In the genomic region with DNA sequence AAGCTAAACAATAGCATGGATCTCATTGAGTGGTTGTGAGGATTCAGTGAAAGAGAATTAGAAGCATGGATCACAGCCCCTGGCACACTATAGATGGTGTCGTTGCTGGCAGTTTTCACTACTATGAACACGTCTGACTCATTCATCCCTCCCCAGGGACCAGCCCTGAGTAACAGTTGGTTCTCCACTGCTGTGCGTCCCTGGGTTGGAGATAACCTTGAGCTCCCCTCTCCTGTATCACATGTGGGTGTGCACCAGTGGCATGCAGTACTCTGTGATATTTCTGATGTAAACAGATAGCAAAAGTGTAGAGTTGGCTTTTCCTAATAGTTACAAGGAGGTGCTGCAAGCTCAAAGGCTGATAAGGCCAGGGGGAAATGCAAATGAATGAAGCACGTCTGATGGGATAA, we compare ENCODE assay signal across 9 cellular contexts. TPM values are rescaled to one million over a fixed set of nuclear protein-coding genes. Genes with fewer than 3 reads are reported as not detected.
DNase-seq lines count a peak whose midpoint lies in the region; ATAC-seq, FAIRE-seq and TF ChIP-seq lines count a peak whose summit lies in the region.
"Had no signal": no experiment of that assay in that cellular context is flagged by ENCODE, and none has a peak within 500 bp of the region (broad histone marks: within the 10 kb centered on the region; RNA-seq: fewer than 3 reads in every experiment).

No MANE protein-coding gene starts in this region.

- TF ChIP-seq CTCF in gastrocnemius medialis (IDR thresholded peaks at IDR 0.05 in 4 of 5, conservative IDR thresholded peaks at IDR 0.05 in 1 of 5) (no peak), HepG2 (CRISPR knock-in tag; IDR thresholded peaks at IDR 0.05) (no peak), spleen (IDR thresholded peaks at IDR 0.05 in 8 of 11, conservative IDR thresholded peaks at IDR 0.05 in 3 of 11) (no peak)

- peaks cover 84% of the 10 kb centered on the region for H3K4me1 Mint-ChIP-seq in activated CD4-positive, alpha-beta T cell treated with anti-CD3 and anti-CD28 coated beads for 36 hours
- peaks cover 75% of the 10 kb centered on the region for H3K4me1 Mint-ChIP-seq in activated naive CD8-positive, alpha-beta T cell (ENCODE audit: low read depth)

- peak overlapping the region; percentile 47 for H3K27ac Mint-ChIP-seq in activated CD4-positive, alpha-beta T cell treated with anti-CD3 and anti-CD28 coated beads for 36 hours
- H3K27ac Mint-ChIP-seq in activated naive CD8-positive, alpha-beta T cell, result peak overlapping the region; percentile 47

- FAIRE-seq in HepG2 (lab: Jason Lieb, UNC), result no peak

- H3K27ac ChIP-seq in gastrocnemius medialis (no peak overlapping the region), HepG2 (ENCODE audit: extremely low read length, insufficient read depth, low read length) (no peak overlapping the region), spleen (peak overlapping the region in 2 of 8 donors; percentile 78 to 82)

- no peak overlapping the region for H2AFZ ChIP-seq in HepG2 (ENCODE audit: low read length)

- H3K9me3 ChIP-seq in gastrocnemius medialis, result no peaks in the 10 kb centered on the region
- H3K9me3 ChIP-seq in HepG2 (ENCODE audit: low read length), result no peaks in the 10 kb centered on the region
- H3K9me3 ChIP-seq in spleen, result no peaks in the 10 kb centered on the region

- H3K4me3 Mint-ChIP-seq in activated CD4-positive, alpha-beta T cell treated with anti-CD3 and anti-CD28 coated beads for 36 hours, result no peak overlapping the region
- H3K4me3 Mint-ChIP-seq in activated naive CD8-positive, alpha-beta T cell, result no peak overlapping the region
- H3K4me3 Mint-ChIP-seq: neural crest cell had no signal

- peak; percentile 66 for ATAC-seq in activated CD4-positive, alpha-beta T cell treated with anti-CD3 and anti-CD28 coated beads for 36 hours
- ATAC-seq in HG03097 (IDR thresholded peaks at IDR 0.05; ENCODE audit: low FRiP score, unreplicated experiment) (peak; percentile 67), gastrocnemius medialis (peak in 1 of 2 donors; percentile 60), HepG2 (no peak)

- no peak for TF ChIP-seq RAD21 in HepG2 (CRISPR knock-in tag; IDR thresholded peaks at IDR 0.05)

- TF ChIP-seq EP300 in HepG2 (IDR thresholded peaks at IDR 0.05; ENCODE audit: low read depth in 2 of 2, low read length in 2 of 2), result no peak
- no peak for TF ChIP-seq EP300 in HepG2 (CRISPR knock-in tag; IDR thresholded peaks at IDR 0.05; ENCODE audit: borderline replicate concordance)

- intact Hi-C loops in activated CD4-positive, alpha-beta T cell treated with anti-CD3 and anti-CD28 coated beads for 36 hours (cut with DNase I, micrococcal nuclease), result no loop called here
- intact Hi-C loops in gastrocnemius medialis (cut with DNase I; ENCODE audit: low total_unique reads) (no loop called here), HepG2 (cut with micrococcal nuclease; ENCODE audit: unreplicated experiment) (no loop called here), spleen (cut with DNase I; ENCODE audit: low total_unique reads) (no loop called here)

- H3K4me3 ChIP-seq in gastrocnemius medialis (no peak overlapping the region), HepG2 (replicated peaks in 1 of 3; ENCODE audit: insufficient read depth in 1 of 3, low read depth in 2 of 3, low read length in 3 of 3) (no peak overlapping the region), spleen (no peak overlapping the region)

- TF ChIP-seq POLR2A in gastrocnemius medialis (IDR thresholded peaks at IDR 0.05) (no peak), HepG2 (IDR thresholded peaks at IDR 0.05; ENCODE audit: insufficient read depth in 1 of 2, low read depth in 2 of 2, low read length in 2 of 2) (no peak), spleen (IDR thresholded peaks at IDR 0.05) (no peak)

- in situ Hi-C loops in gastrocnemius medialis (cut with MboI; ENCODE audit: low sequenced_read_pairs in 4 of 4), result no loop called here
- in situ Hi-C loops in HepG2 (cut with HindIII; ENCODE audit: extremely low pct_ligation_motif_present, low pct_unique_long_range_greater_than_20kb), result no loop called here

- H3K36me3 Mint-ChIP-seq in activated CD4-positive, alpha-beta T cell treated with anti-CD3 and anti-CD28 coated beads for 36 hours (ENCODE audit: low read depth), result peaks cover 10% of the 10 kb centered on the region
- no peaks in the 10 kb centered on the region for H3K36me3 Mint-ChIP-seq in activated naive CD8-positive, alpha-beta T cell

- H3K4me2 ChIP-seq in HepG2 (ENCODE audit: low read depth, low read length), result no peak overlapping the region

- no peaks in the 10 kb centered on the region for H3K36me3 ChIP-seq in gastrocnemius medialis
- no peaks in the 10 kb centered on the region for H3K36me3 ChIP-seq in HepG2 (replicated peaks in 1 of 2; ENCODE audit: control insufficient read depth in 1 of 2, insufficient read depth in 2 of 2, low read length in 2 of 2)
- H3K36me3 ChIP-seq in spleen, result no peaks in the 10 kb centered on the region

- WGBS in HepG2 (ENCODE audit: low lambda C conversion rate), result 13% methylated on average over 4 of the region's 4 CpGs
- WGBS in spleen, 5 donors, result 45 to 64% (median 54%) methylated on average over 4 of the region's 4 CpGs

- no TSS peak for BruUV-seq in HepG2 (replicated peaks; lab: Mats Ljungman, UMichigan)

- no peaks in the 10 kb centered on the region for H3K27me3 Mint-ChIP-seq in activated CD4-positive, alpha-beta T cell treated with anti-CD3 and anti-CD28 coated beads for 36 hours
- no peaks in the 10 kb centered on the region for H3K27me3 Mint-ChIP-seq in activated naive CD8-positive, alpha-beta T cell

- H3K9ac ChIP-seq in HepG2 (ENCODE audit: insufficient read depth, low read depth, low read length), result no peak overlapping the region

- H3K27me3 ChIP-seq in gastrocnemius medialis, result no peaks in the 10 kb centered on the region
- 0 out of 5 replicates have a peak, but pooled peaks cover 0 to 3% of the 10 kb centered on the region in 2 experiments for H3K27me3 ChIP-seq in HepG2 (ENCODE audit: control insufficient read depth in 1 of 2, insufficient read depth in 2 of 2, low read length in 2 of 2)
- H3K27me3 ChIP-seq in spleen (replicated peaks in 1 of 7), result no peaks in the 10 kb centered on the region

- H3K4me1 ChIP-seq in gastrocnemius medialis, result peaks cover 0 to 3% of the 10 kb centered on the region in 2 donors
- H3K4me1 ChIP-seq in HepG2 (ENCODE audit: insufficient read depth, low read length), result no peaks in the 10 kb centered on the region
- peaks cover 28 to 89% (median 51%) of the 10 kb centered on the region in 6 donors for H3K4me1 ChIP-seq in spleen

- no peaks in the 10 kb centered on the region for H3K9me3 Mint-ChIP-seq in activated CD4-positive, alpha-beta T cell treated with anti-CD3 and anti-CD28 coated beads for 36 hours (ENCODE audit: low read depth)
- no peaks in the 10 kb centered on the region for H3K9me3 Mint-ChIP-seq in activated naive CD8-positive, alpha-beta T cell (ENCODE audit: low read depth)
- H3K9me3 Mint-ChIP-seq: neural crest cell had no signal

- H3K79me2 ChIP-seq in HepG2 (ENCODE audit: insufficient read depth, low read length), result no peaks in the 10 kb centered on the region

- CTCF ChIA-PET in activated CD4-positive, alpha-beta T cell treated with anti-CD3 and anti-CD28 coated beads for 36 hours (lab: Charles Lee), result interaction anchor here (0.8 to 3.3 kb wide), 7 partner anchors 10 to 80 kb away, joined by 3 to 12 read pairs (median 5); no protein-coding TSS in a partner anchor
- CTCF ChIA-PET in HepG2 (lab: Yijun Ruan, JAX; ENCODE audit: low intra/inter-chr PET ratio, low total read pairs), result no interaction called here

- POLR2A ChIA-PET in activated CD4-positive, alpha-beta T cell treated with anti-CD3 and anti-CD28 coated beads for 36 hours (lab: Charles Lee), result interaction anchor here (0.6 to 0.9 kb wide), 2 partner anchors 12 to 28 kb away, joined by 3 read pairs; no protein-coding TSS in a partner anchor
- POLR2A ChIA-PET in HepG2 (lab: Yijun Ruan, JAX), result no interaction called here

- peak; percentile 70 for DNase-seq in activated CD4-positive, alpha-beta T cell treated with anti-CD3 and anti-CD28 coated beads for 36 hours
- no peak for DNase-seq in activated CD4-positive, alpha-beta T cell treated with anti-CD3 and anti-CD28 coated beads, Interleukin-2, amount 50 U/mL, for 4 hours
- peak; percentile 37 to 69 for DNase-seq in gastrocnemius medialis
- no peak for DNase-seq in HepG2 (ENCODE audit: low spot score)
- no peak for DNase-seq in spleen
- DNase-seq in UCSD-AML1 (lab: John Stamatoyannopoulos, UW; ENCODE audit: unreplicated experiment), result no peak

- H4K20me1 ChIP-seq in HepG2 (ENCODE audit: insufficient read depth, low read length), result no peaks in the 10 kb centered on the region

TF ChIP-seq in HepG2, 621 proteins besides CTCF, POLR2A, EP300 and RAD21 (continues in another document):
- TF ChIP-seq TSC22D2 (CRISPR knock-in tag; IDR thresholded peaks at IDR 0.05; ENCODE audit: borderline replicate concordance), result no peak
- no peak for TF ChIP-seq TARDBP (CRISPR knock-in tag; IDR thresholded peaks at IDR 0.05)
- no peak for TF ChIP-seq ZNF564 (CRISPR knock-in tag; IDR thresholded peaks at IDR 0.05)

RNA-seq across cellular contexts. Expression of gene LCP2, which starts 8.8 kb away (rescaled TPM):
- 100 to 1,000 TPM; 173 to 232 TPM for total RNA-seq in activated CD4-positive, alpha-beta T cell treated with anti-CD3 and anti-CD28 coated beads for 36 hours
- 1 to 10 TPM; 1.9 to 3.2 (median 2.3) TPM for total RNA-seq in gastrocnemius medialis
- not detected in 2 replicates for total RNA-seq in HepG2 (2016; rRNA removed; fragmentation: Illumina TruSeq; extraction: Trizol)
- total RNA-seq in HepG2 (2016; cell fraction: cytosol; rRNA removed; fragmentation: Illumina TruSeq; extraction: Trizol; ENCODE audit: low read depth), result not detected in 2 replicates
- total RNA-seq in HepG2 (2016; cell fraction: insoluble cytoplasmic fraction; rRNA removed; fragmentation: Illumina TruSeq; extraction: Trizol), result not detected in 2 replicates
- total RNA-seq in HepG2 (2016; cell fraction: membrane; rRNA removed; fragmentation: Illumina TruSeq; extraction: Trizol), result not detected in 2 replicates
- total RNA-seq in HepG2 (2016; cell fraction: nucleus; rRNA removed; fragmentation: Illumina TruSeq; extraction: Trizol), result not detected in 2 replicates
- not detected in 2 replicates for polyA plus RNA-seq in HepG2 (2011; rRNA removed)
- not detected in 2 replicates for polyA plus RNA-seq in HepG2 (2011; cell fraction: cytosol; rRNA removed)
- polyA plus RNA-seq in HepG2 (2011; cell fraction: nucleus; rRNA removed), result not detected in 2 replicates
- not detected in 2 replicates for polyA plus RNA-seq in HepG2 (2012)
- not detected in 2 replicates for polyA plus RNA-seq in HepG2 (2016; cell fraction: cytosol; fragmentation: Illumina TruSeq; extraction: Trizol; ENCODE audit: low read depth)
- polyA plus RNA-seq in HepG2 (2016; cell fraction: insoluble cytoplasmic fraction; fragmentation: Illumina TruSeq; extraction: Trizol; ENCODE audit: low read depth), result not detected in 2 replicates
- polyA plus RNA-seq in HepG2 (2016; cell fraction: membrane; fragmentation: Illumina TruSeq; extraction: Trizol; ENCODE audit: low read depth), result not detected in 2 replicates
- not detected in 2 replicates for polyA plus RNA-seq in HepG2 (2016; cell fraction: nucleus; fragmentation: Illumina TruSeq; extraction: Trizol; ENCODE audit: insufficient read depth, low read depth)
- 0.10 and 0.21 TPM in 2 replicates for polyA minus RNA-seq in HepG2 (2011; rRNA and poly(A)+ RNA removed; ENCODE audit: low replicate concordance)
- polyA minus RNA-seq in HepG2 (2011; cell fraction: cytosol; rRNA and poly(A)+ RNA removed), result not detected in 2 replicates
- polyA minus RNA-seq in HepG2 (2011; cell fraction: nucleus; rRNA and poly(A)+ RNA removed), result not detected in 2 replicates
- total RNA-seq in spleen, result 100 to 1,000 TPM; 186 to 272 (median 219) TPM
- polyA plus RNA-seq in spleen, result 10 to 100 TPM; 28.3 to 33.1 (median 29.3) TPM
- total RNA-seq: neural crest cell had no signal

Comparison
In these comparisons a context has a peak if more than half of its experiments do, and no peak if none do; other contexts are left out.
1. DNase-seq: peak in activated CD4-positive, alpha-beta T cell treated with anti-CD3 and anti-CD28 coated beads for 36 hours (single experiment) and gastrocnemius medialis (2 of 2); none in activated CD4-positive, alpha-beta T cell treated with anti-CD3 and anti-CD28 coated beads, Interleukin-2, amount 50 U/mL, for 4 hours (0 of 2), HepG2 (single experiment), spleen (single experiment) and UCSD-AML1 (single experiment).
2. RNA of gene LCP2, which starts 8.8 kb away (total RNA-seq): 173 to 232 TPM in activated CD4-positive, alpha-beta T cell treated with anti-CD3 and anti-CD28 coated beads for 36 hours and 186 to 272 TPM in spleen; 1.9 to 3.2 TPM in gastrocnemius medialis and not detected in HepG2; every median in the first group is over 10 times any median in the second.